Comparison of ENCODE assay signal across 9 cellular contexts in the genomic region with DNA sequence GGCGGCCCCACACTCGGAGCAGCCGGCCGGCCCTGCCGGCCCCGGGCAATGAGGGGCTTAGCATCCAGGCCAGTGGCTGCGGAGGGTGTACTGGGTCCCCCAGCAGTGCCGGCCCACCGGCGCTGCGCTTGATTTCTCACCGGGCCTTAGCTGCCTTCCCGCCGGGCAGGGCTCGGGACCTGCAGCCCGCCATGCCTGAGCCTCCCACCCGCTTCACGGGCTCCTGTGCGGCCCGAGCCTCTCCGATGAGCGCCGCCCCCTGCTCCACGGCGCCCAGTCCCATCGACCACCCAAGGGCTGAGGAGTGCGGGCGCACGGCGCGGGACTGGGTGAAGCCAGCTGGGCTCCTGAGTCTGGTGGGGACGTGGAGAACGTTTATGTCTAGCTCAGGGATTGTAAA. TPM values are rescaled to one million over a fixed set of nuclear protein-coding genes. Genes with fewer than 3 reads are reported as not detected.
"Had no signal": no experiment of that assay in that cellular context is flagged by ENCODE, and none has a peak within 500 bp of the region (broad histone marks: within the 10 kb centered on the region; RNA-seq: fewer than 3 reads in every experiment).

No MANE protein-coding gene starts in this region.

RNA-seq across cellular contexts. Expression of a gene that starts 58.7 kb away (rescaled TPM):
- total RNA-seq: stomach, subcutaneous adipose tissue, thoracic aorta, thyroid gland, transverse colon, ureter, urinary bladder, vagina had no signal
- polyA plus RNA-seq: thymus had no signal
